ENCODE assay signal across 17 cellular contexts in the genomic region with DNA sequence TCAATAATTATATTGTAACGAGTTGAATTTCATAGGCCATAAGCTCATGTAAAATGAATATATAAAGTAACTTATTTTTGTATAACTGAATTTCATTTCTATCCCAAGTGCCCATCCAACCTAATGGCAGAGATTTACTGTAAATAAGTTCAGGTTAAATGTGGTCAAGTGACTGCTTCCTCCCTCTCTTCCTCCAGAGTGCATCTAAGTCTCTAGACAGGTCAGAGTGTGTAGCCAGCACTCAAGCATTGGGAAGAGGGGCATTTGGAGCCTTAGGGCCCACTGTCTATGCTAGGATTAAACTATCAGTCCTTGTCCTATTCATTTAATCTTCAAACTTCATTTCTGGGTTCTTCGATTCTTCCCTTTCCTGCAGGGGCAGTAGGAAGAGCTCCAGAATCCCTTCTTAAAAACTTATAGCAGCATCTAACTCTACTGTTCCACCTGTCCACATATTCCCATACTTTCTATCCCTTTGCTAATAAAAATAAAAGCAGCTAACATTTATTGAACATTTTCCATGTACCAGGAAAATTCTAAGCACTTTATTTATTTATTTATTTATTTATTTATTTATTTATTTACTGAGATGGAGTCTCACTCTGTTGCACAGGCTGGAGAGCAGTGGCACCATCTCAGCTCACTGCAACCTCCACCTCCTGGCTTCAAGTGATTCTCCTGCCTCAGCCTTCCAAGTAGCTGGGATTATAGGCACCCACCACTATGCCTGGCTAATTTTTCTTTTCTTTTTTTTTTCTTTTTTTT.
"Had no signal": no experiment of that assay in that cellular context is flagged by ENCODE, and none has a peak within 500 bp of the region (broad histone marks: within the 10 kb centered on the region; RNA-seq: fewer than 3 reads in every experiment).

No MANE protein-coding gene starts in this region.

- H3K9ac ChIP-seq: parathyroid adenoma had no signal

- H3K4me3 ChIP-seq: adrenal gland, cardiac muscle cell, gastroesophageal sphincter, heart right ventricle, mucosa of descending colon, sigmoid colon, thoracic aorta had no signal

- H3K36me3 Mint-ChIP-seq: activated naive CD4-positive, alpha-beta T cell treated with anti-CD3 and anti-CD28 coated beads, Interleukin-2, amount 50 U/mL, for 24 hours; naive thymus-derived CD8-positive, alpha-beta T cell had no signal

- H3K4me1 ChIP-seq: parathyroid adenoma had no signal

- H3K9me3 ChIP-seq: adrenal gland, gastroesophageal sphincter, heart right ventricle, mucosa of descending colon, sigmoid colon, spleen, thoracic aorta had no signal

- ATAC-seq: gastroesophageal sphincter had no signal

- H3K27me3 Mint-ChIP-seq: activated naive CD4-positive, alpha-beta T cell treated with anti-CD3 and anti-CD28 coated beads, Interleukin-2, amount 50 U/mL, for 24 hours; naive thymus-derived CD8-positive, alpha-beta T cell had no signal

- H3K9me3 Mint-ChIP-seq: activated naive CD4-positive, alpha-beta T cell treated with anti-CD3 and anti-CD28 coated beads, Interleukin-2, amount 50 U/mL, for 24 hours; naive thymus-derived CD8-positive, alpha-beta T cell had no signal

- H3K4me3 Mint-ChIP-seq: activated naive CD4-positive, alpha-beta T cell treated with anti-CD3 and anti-CD28 coated beads, Interleukin-2, amount 50 U/mL, for 24 hours had no signal

- DNase-seq: activated CD4-positive, CD25-positive, alpha-beta regulatory T cell treated with anti-CD3 and anti-CD28 coated beads, Interleukin-2, amount 50 U/mL, for 72 hours; activated effector memory CD4-positive, alpha-beta T cell treated with anti-CD3 and anti-CD28 coated beads, Interleukin-2, amount 50 U/mL, for 16 hours; activated T-cell treated with anti-CD3 and anti-CD28 coated beads, Interleukin-2, amount 50 U/mL, for 48 hours; heart right ventricle; islet precursor cell; mammary epithelial cell; mucosa of descending colon; naive thymus-derived CD8-positive, alpha-beta T cell; sigmoid colon; spleen; T-helper 9 cell had no signal

- H3K27me3 ChIP-seq: adrenal gland, cardiac muscle cell, gastroesophageal sphincter, heart right ventricle, sigmoid colon, spleen had no signal

- H3K36me3 ChIP-seq: adrenal gland, cardiac muscle cell, gastroesophageal sphincter, heart right ventricle, sigmoid colon, spleen, thoracic aorta had no signal

- H3K27ac ChIP-seq: cardiac muscle cell, gastroesophageal sphincter, parathyroid adenoma, sigmoid colon, thoracic aorta had no signal
